12 cellular contexts compared by ENCODE assay signal in the genomic region with DNA sequence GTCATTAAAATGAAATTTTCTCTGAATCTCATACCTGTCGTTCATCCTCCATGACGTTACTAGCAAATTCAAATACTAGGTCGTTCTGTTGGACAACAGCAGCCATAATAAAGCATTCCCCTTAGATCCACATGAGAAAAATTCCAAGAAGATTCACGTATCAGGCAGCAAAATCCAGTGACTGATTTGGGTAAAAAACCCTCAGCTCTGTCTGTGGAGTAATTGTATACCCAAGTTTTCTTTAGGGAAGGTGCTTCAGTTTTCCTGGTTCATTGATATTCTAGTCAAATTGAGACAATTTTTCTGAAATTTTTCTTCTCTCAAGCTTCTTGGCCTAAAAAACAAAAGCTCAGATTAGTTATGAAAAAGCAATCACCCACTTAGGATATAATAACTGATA. TPM values are rescaled to one million over a fixed set of nuclear protein-coding genes. Genes with fewer than 3 reads are reported as not detected.
DNase-seq lines count a peak whose midpoint lies in the region; ATAC-seq and TF ChIP-seq lines count a peak whose summit lies in the region.
"Had no signal": no experiment of that assay in that cellular context is flagged by ENCODE, and none has a peak within 500 bp of the region (broad histone marks: within the 10 kb centered on the region; RNA-seq: fewer than 3 reads in every experiment).

No MANE protein-coding gene starts in this region.

- H3K4me3 Mint-ChIP-seq in central memory CD8-positive, alpha-beta T cell: peak overlapping the region; percentile 99
- peak overlapping the region; percentile 95 for H3K4me3 Mint-ChIP-seq in natural killer cell treated with Interleukin-12 subunit alpha and Interleukin-12 subunit beta and Interleukin-15 and Interleukin-18, amount 100 ng/mL, for 72 hours

- peaks cover 76% of the 10 kb centered on the region for H3K4me1 Mint-ChIP-seq in central memory CD8-positive, alpha-beta T cell
- H3K4me1 Mint-ChIP-seq in natural killer cell treated with Interleukin-12 subunit alpha and Interleukin-12 subunit beta and Interleukin-15 and Interleukin-18, amount 100 ng/mL, for 72 hours (ENCODE audit: low read depth in 2 of 2): peaks cover 62 to 78% of the 10 kb centered on the region in 2 donors

- H3K27ac Mint-ChIP-seq in central memory CD8-positive, alpha-beta T cell (ENCODE audit: low read depth): peak overlapping the region; percentile 96
- H3K27ac Mint-ChIP-seq in natural killer cell treated with Interleukin-12 subunit alpha and Interleukin-12 subunit beta and Interleukin-15 and Interleukin-18, amount 100 ng/mL, for 72 hours: peak overlapping the region; percentile 95 to 100

- H3K36me3 Mint-ChIP-seq in central memory CD8-positive, alpha-beta T cell (ENCODE audit: insufficient read depth): peaks cover 29% of the 10 kb centered on the region
- peaks cover 17% of the 10 kb centered on the region for H3K36me3 Mint-ChIP-seq in natural killer cell treated with Interleukin-12 subunit alpha and Interleukin-12 subunit beta and Interleukin-15 and Interleukin-18, amount 100 ng/mL, for 72 hours

- H3K9me3 ChIP-seq in BLaER1: no peaks in the 10 kb centered on the region

- no peak for DNase-seq in Jurkat, Clone E6-1 (ENCODE audit: low read depth, low spot score)
- DNase-seq in central memory CD8-positive, alpha-beta T cell (ENCODE audit: low spot score in 2 of 2): no peak
- DNase-seq in natural killer cell treated with Interleukin-12 subunit alpha and Interleukin-12 subunit beta and Interleukin-15 and Interleukin-18, amount 100 ng/mL, for 72 hours (ENCODE audit: low spot score): no peak
- DNase-seq in DMS79 treated with DMSO at 0.1 percent for 48 hours (lab: John Stamatoyannopoulos, UW) (no peak), anterior cingulate cortex (lab: John Stamatoyannopoulos, UW) (no peak)
- DNase-seq: amniotic stem cell, DMS 273 treated with DMSO at 0.1 percent for 48 hours, NCI-H2107, T-helper 9 cell had no signal

- peak overlapping the region; percentile 30; the same call in 1 of the 2 replicates for H3K4me3 ChIP-seq in BLaER1
- peak overlapping the region; percentile 40 for H3K4me3 ChIP-seq in Jurkat, Clone E6-1 (ENCODE audit: low read length)

- H3K27me3 Mint-ChIP-seq in central memory CD8-positive, alpha-beta T cell: no peaks in the 10 kb centered on the region
- H3K27me3 Mint-ChIP-seq in natural killer cell treated with Interleukin-12 subunit alpha and Interleukin-12 subunit beta and Interleukin-15 and Interleukin-18, amount 100 ng/mL, for 72 hours: no peaks in the 10 kb centered on the region

- H3K9ac ChIP-seq in BLaER1: peak overlapping the region; percentile 30; the same call in 1 of the 2 replicates

- peaks cover 47% of the 10 kb centered on the region for H3K36me3 ChIP-seq in BLaER1

- no peaks in the 10 kb centered on the region for H3K27me3 ChIP-seq in BLaER1

- no peak for ATAC-seq in central memory CD8-positive, alpha-beta T cell (replicated peaks; ENCODE audit: extremely low read depth, poor library complexity, severe bottlenecking)
- no peak for ATAC-seq in natural killer cell treated with Interleukin-12 subunit alpha and Interleukin-12 subunit beta and Interleukin-15 and Interleukin-18, amount 100 ng/mL, for 72 hours
- ATAC-seq in SK-N-SH treated with all-trans-retinoic acid at 6 μM for 48 hours (no peak), HG03175 (IDR thresholded peaks at IDR 0.05; ENCODE audit: unreplicated experiment) (no peak)

- peaks cover 100% of the 10 kb centered on the region for H3K4me1 ChIP-seq in BLaER1

- H3K4me2 ChIP-seq in BLaER1: peak overlapping the region; percentile 76

- peak overlapping the region; percentile 45 for H3K27ac ChIP-seq in BLaER1

- no peaks in the 10 kb centered on the region for H3K9me3 Mint-ChIP-seq in central memory CD8-positive, alpha-beta T cell
- H3K9me3 Mint-ChIP-seq in natural killer cell treated with Interleukin-12 subunit alpha and Interleukin-12 subunit beta and Interleukin-15 and Interleukin-18, amount 100 ng/mL, for 72 hours: no peaks in the 10 kb centered on the region

- peaks cover 100% of the 10 kb centered on the region for H4K20me1 ChIP-seq in BLaER1

TF ChIP-seq in SK-N-SH treated with all-trans-retinoic acid at 6 μM for 48 hours, 23 proteins besides CTCF, POLR2A, EP300 and RAD21:
- TF ChIP-seq OSR1 (CRISPR knock-in tag; IDR thresholded peaks at IDR 0.05): no peak
- TF ChIP-seq CSRNP3 (CRISPR knock-in tag; IDR thresholded peaks at IDR 0.05): no peak
- TF ChIP-seq, protein P1, sequence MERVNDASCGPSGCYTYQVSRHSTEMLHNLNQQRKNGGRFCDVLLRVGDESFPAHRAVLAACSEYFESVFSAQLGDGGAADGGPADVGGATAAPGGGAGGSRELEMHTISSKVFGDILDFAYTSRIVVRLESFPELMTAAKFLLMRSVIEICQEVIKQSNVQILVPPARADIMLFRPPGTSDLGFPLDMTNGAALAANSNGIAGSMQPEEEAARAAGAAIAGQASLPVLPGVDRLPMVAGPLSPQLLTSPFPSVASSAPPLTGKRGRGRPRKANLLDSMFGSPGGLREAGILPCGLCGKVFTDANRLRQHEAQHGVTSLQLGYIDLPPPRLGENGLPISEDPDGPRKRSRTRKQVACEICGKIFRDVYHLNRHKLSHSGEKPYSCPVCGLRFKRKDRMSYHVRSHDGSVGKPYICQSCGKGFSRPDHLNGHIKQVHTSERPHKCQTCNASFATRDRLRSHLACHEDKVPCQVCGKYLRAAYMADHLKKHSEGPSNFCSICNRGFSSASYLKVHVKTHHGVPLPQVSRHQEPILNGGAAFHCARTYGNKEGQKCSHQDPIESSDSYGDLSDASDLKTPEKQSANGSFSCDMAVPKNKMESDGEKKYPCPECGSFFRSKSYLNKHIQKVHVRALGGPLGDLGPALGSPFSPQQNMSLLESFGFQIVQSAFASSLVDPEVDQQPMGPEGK (CRISPR knock-in tag; IDR thresholded peaks at IDR 0.05; ENCODE audit: borderline replicate concordance): no peak
- no peak for TF ChIP-seq ESRRG (CRISPR knock-in tag; IDR thresholded peaks at IDR 0.05)
- no peak for TF ChIP-seq SNAI2 (CRISPR knock-in tag; IDR thresholded peaks at IDR 0.05)
- TF ChIP-seq BACH2 (CRISPR knock-in tag; IDR thresholded peaks at IDR 0.05; ENCODE audit: borderline replicate concordance): no peak
- no peak for TF ChIP-seq TCF4 (CRISPR knock-in tag; IDR thresholded peaks at IDR 0.05; ENCODE audit: borderline replicate concordance)
- no peak for TF ChIP-seq ISL1 (CRISPR knock-in tag; IDR thresholded peaks at IDR 0.05)
- no peak for TF ChIP-seq ZNF70 (CRISPR knock-in tag; IDR thresholded peaks at IDR 0.05)
- TF ChIP-seq CSDC2 (CRISPR knock-in tag; IDR thresholded peaks at IDR 0.05): no peak
- TF ChIP-seq TSHZ2 (CRISPR knock-in tag; IDR thresholded peaks at IDR 0.05): no peak
- TF ChIP-seq ZC3H10 (CRISPR knock-in tag; IDR thresholded peaks at IDR 0.05): no peak
- TF ChIP-seq ZFP3 (CRISPR knock-in tag; IDR thresholded peaks at IDR 0.05): no peak
TF ChIP-seq in SK-N-SH treated with all-trans-retinoic acid at 6 μM for 48 hours: peak in this region for 0.

RNA-seq across cellular contexts. Expression of gene ELF1, which starts 37.2 kb away (rescaled TPM):
- polyA plus RNA-seq in Jurkat, Clone E6-1 (2012; ENCODE audit: insufficient read depth, insufficient read length): 78.5 TPM
- total RNA-seq in natural killer cell treated with Interleukin-12 subunit alpha and Interleukin-12 subunit beta and Interleukin-15 and Interleukin-18, amount 100 ng/mL, for 72 hours: 10 to 100 TPM; 61.8 to 86.1 TPM
